8 cellular contexts compared by ENCODE assay signal in the genomic region with DNA sequence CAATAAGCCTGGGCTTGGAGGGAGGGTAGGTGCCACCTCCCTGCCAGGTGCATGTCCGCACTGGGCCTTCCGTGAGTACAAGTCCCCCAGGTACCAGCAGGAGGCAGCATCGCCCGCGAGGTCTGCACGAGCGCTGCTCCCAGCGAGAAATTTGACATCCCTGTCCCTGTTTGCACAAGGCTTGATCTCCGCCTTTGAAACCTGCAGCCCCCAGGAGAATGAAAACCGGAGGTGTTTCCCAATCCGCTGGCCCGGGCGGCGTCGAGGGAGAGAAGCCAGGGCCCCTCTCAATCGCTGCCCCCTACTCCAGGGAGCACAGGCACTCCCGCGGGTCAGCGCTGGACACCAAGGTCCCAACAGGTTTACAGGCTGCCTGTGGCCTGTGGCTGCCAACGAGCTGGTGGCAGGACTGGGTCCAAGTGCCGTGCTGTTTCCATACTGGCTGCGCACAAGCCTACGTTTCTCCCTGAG. TPM values are rescaled to one million over a fixed set of nuclear protein-coding genes. Genes with fewer than 3 reads are reported as not detected.
DNase-seq lines count a peak whose midpoint lies in the region; ATAC-seq lines count a peak whose summit lies in the region.

No MANE protein-coding gene starts in this region.

- H3K4me3 Mint-ChIP-seq in activated naive CD8-positive, alpha-beta T cell treated with anti-CD3 and anti-CD28 coated beads, Interleukin-2, amount 10 ng/mL, durations not matched to agents 7 days and 5 days: peak overlapping the region; percentile 87

- peak overlapping the region; percentile 78 for H3K27ac Mint-ChIP-seq in activated naive CD8-positive, alpha-beta T cell treated with anti-CD3 and anti-CD28 coated beads, Interleukin-2, amount 10 ng/mL, durations not matched to agents 7 days and 5 days

- peaks cover 17% of the 10 kb centered on the region for H3K27me3 ChIP-seq in iPS-18a (ENCODE audit: control insufficient read depth, insufficient read depth, low read length)

- H3K9ac ChIP-seq in SK-N-MC (ENCODE audit: insufficient read length): peak overlapping the region; percentile 74
- H3K9ac ChIP-seq in iPS-18a (ENCODE audit: low read length): peak overlapping the region; percentile 59

- H3K4me1 Mint-ChIP-seq in activated naive CD8-positive, alpha-beta T cell treated with anti-CD3 and anti-CD28 coated beads, Interleukin-2, amount 10 ng/mL, durations not matched to agents 7 days and 5 days: peaks cover 32% of the 10 kb centered on the region

- H3K9me3 ChIP-seq in SK-N-MC (ENCODE audit: low read depth, low read length): no peaks in the 10 kb centered on the region
- no peaks in the 10 kb centered on the region for H3K9me3 ChIP-seq in iPS-18a (ENCODE audit: control insufficient read depth, low read depth, low read length)

- no peak for DNase-seq in SK-N-MC (ENCODE audit: low read depth, low spot score)
- DNase-seq in activated naive CD8-positive, alpha-beta T cell treated with anti-CD3 and anti-CD28 coated beads, Interleukin-2, amount 10 ng/mL, durations not matched to agents 7 days and 5 days: peak; percentile 88
- DNase-seq in stimulated activated CD4-positive, alpha-beta T cell treated with anti-CD3 and anti-CD28 coated beads, Interleukin-2, amount 100 ng/mL, for 24 hours: peak; percentile 88 to 91
- DNase-seq in NCI-H345 treated with DMSO at 0.1 percent for 48 hours (lab: John Stamatoyannopoulos, UW; ENCODE audit: unreplicated experiment): no peak

- no peaks in the 10 kb centered on the region for H3K36me3 ChIP-seq in SK-N-MC (ENCODE audit: insufficient read depth, low read length)
- H3K36me3 ChIP-seq in iPS-18a (ENCODE audit: control insufficient read depth, low read depth, low read length): peaks cover 5% of the 10 kb centered on the region

- ATAC-seq in HG02943 (IDR thresholded peaks at IDR 0.05; ENCODE audit: low read depth, unreplicated experiment): peak; percentile 57
- peak; percentile 58 for ATAC-seq in activated naive CD8-positive, alpha-beta T cell treated with anti-CD3 and anti-CD28 coated beads, Interleukin-2, amount 10 ng/mL, durations not matched to agents 7 days and 5 days (ENCODE audit: low read depth)
- ATAC-seq in GM18519 (IDR thresholded peaks at IDR 0.05; ENCODE audit: low FRiP score, unreplicated experiment): no peak

- peaks cover 1% of the 10 kb centered on the region for H3K36me3 Mint-ChIP-seq in activated naive CD8-positive, alpha-beta T cell treated with anti-CD3 and anti-CD28 coated beads, Interleukin-2, amount 10 ng/mL, durations not matched to agents 7 days and 5 days

- H3K27me3 Mint-ChIP-seq in activated naive CD8-positive, alpha-beta T cell treated with anti-CD3 and anti-CD28 coated beads, Interleukin-2, amount 10 ng/mL, durations not matched to agents 7 days and 5 days: no peaks in the 10 kb centered on the region

- H3K4me3 ChIP-seq in GM08714 (ENCODE audit: low read length) (peak overlapping the region; percentile 67; the same call in 1 of the 2 replicates), SK-N-MC (peak overlapping the region; percentile 78), iPS-18a (ENCODE audit: low read length) (peak overlapping the region; percentile 79)

- H3K4me1 ChIP-seq in iPS-18a (ENCODE audit: control insufficient read depth, low read depth, low read length): peaks cover 18% of the 10 kb centered on the region

- no peaks in the 10 kb centered on the region for H3K9me3 Mint-ChIP-seq in activated naive CD8-positive, alpha-beta T cell treated with anti-CD3 and anti-CD28 coated beads, Interleukin-2, amount 10 ng/mL, durations not matched to agents 7 days and 5 days

- H3K27ac ChIP-seq in SK-N-MC (no peak overlapping the region), iPS-18a (ENCODE audit: low read length) (no peak overlapping the region)

- POLR2A ChIA-PET in activated naive CD8-positive, alpha-beta T cell treated with anti-CD3 and anti-CD28 coated beads, Interleukin-2, amount 10 ng/mL, durations not matched to agents 7 days and 5 days (lab: Charles Lee): interaction anchor here (1.0 to 2.0 kb wide), 2 partner anchors 10 to 15 kb away, joined by 3 to 17 read pairs; no protein-coding TSS in a partner anchor

RNA-seq across cellular contexts. Expression of a gene that starts 1.0 kb away (rescaled TPM):
- total RNA-seq in activated naive CD8-positive, alpha-beta T cell treated with anti-CD3 and anti-CD28 coated beads, Interleukin-2, amount 10 ng/mL, durations not matched to agents 7 days and 5 days: 10 to 100 TPM; 79.1 to 80.8 TPM

RNA-seq across cellular contexts. Expression of a gene that starts 18.8 kb away (rescaled TPM):
- 100 to 1,000 TPM in 1 of 2 experiments, 10 to 100 TPM in 1; 94.7 to 100 TPM for total RNA-seq in activated naive CD8-positive, alpha-beta T cell treated with anti-CD3 and anti-CD28 coated beads, Interleukin-2, amount 10 ng/mL, durations not matched to agents 7 days and 5 days

Comparison
In these comparisons a context has a peak if more than half of its experiments do, and no peak if none do; other contexts are left out.
1. DNase-seq: peak in activated naive CD8-positive, alpha-beta T cell treated with anti-CD3 and anti-CD28 coated beads, Interleukin-2, amount 10 ng/mL, durations not matched to agents 7 days and 5 days (single experiment) and stimulated activated CD4-positive, alpha-beta T cell treated with anti-CD3 and anti-CD28 coated beads, Interleukin-2, amount 100 ng/mL, for 24 hours (2 of 2); none in SK-N-MC (single experiment) and NCI-H345 treated with DMSO at 0.1 percent for 48 hours (single experiment).
2. Peak in every context shown above with its lines, with median percentiles within 50 percentile points of each other: H3K4me3 ChIP-seq.